In the genomic region with DNA sequence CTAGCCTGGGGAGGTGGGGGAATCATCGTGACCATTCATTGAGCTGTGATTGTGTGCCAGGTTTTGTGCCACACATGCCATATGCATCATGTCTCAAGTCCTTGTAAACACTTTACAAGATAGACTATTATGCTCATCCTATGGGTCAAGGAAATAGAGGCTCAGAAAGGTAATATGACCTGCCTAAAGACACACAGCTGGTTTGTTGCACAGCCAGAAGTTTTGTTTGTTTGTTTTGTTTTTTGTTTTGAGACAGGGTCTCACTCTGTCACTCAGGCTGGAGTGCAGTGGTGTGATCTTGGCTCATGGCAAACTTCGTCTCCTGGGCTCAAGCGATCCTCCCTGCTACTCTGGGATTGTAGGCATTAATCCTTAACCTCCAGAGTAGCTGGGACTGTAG, we compare ENCODE assay signal across 1 cellular context.
TF ChIP-seq lines count a peak whose summit lies in the region.

No MANE protein-coding gene starts in this region.

TF ChIP-seq in K562, 482 proteins besides CTCF, POLR2A, EP300 and RAD21:
- TF ChIP-seq ZFP36 (IDR thresholded peaks at IDR 0.05; ENCODE audit: low read depth, low read length, partially characterized antibody) (peak; percentile 23), POLR3A (IDR thresholded peaks at IDR 0.05; ENCODE audit: borderline replicate concordance, extremely low read depth, insufficient read depth, insufficient read length) (no peak), BCOR (IDR thresholded peaks at IDR 0.05) (0 out of 2 replicates have a peak, but pooled peaks have one; percentile 29), TSC22D4 (tag; IDR thresholded peaks at IDR 0.05) (no peak), ZNF766 (CRISPR knock-in tag; conservative IDR thresholded peaks at IDR 0.05) (no peak), BRD9 (IDR thresholded peaks at IDR 0.05; ENCODE audit: low read depth, partially characterized antibody) (peak; percentile 78)
- TF ChIP-seq, protein P1, sequence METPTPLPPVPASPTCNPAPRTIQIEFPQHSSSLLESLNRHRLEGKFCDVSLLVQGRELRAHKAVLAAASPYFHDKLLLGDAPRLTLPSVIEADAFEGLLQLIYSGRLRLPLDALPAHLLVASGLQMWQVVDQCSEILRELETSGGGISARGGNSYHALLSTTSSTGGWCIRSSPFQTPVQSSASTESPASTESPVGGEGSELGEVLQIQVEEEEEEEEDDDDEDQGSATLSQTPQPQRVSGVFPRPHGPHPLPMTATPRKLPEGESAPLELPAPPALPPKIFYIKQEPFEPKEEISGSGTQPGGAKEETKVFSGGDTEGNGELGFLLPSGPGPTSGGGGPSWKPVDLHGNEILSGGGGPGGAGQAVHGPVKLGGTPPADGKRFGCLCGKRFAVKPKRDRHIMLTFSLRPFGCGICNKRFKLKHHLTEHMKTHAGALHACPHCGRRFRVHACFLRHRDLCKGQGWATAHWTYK (CRISPR knock-in tag; IDR thresholded peaks at IDR 0.05): no peak
